8 cellular contexts compared by ENCODE assay signal in genomic region chr15:38455096-38455495, GRCh38. TPM values are rescaled to one million over a fixed set of nuclear protein-coding genes. Genes with fewer than 3 reads are reported as not detected.
DNase-seq lines count a peak whose midpoint lies in the region; ATAC-seq, FAIRE-seq and TF ChIP-seq lines count a peak whose summit lies in the region.

No MANE protein-coding gene starts in this region.

- peak overlapping the region; percentile 90 for H3K4ac ChIP-seq in trophoblast cell (ENCODE audit: low read depth, low read length)

- no peak overlapping the region for H4K91ac ChIP-seq in trophoblast cell (ENCODE audit: low read depth, low read length)

- no peaks in the 10 kb centered on the region for H3K9me1 ChIP-seq in endothelial cell of umbilical vein (replicated peaks; ENCODE audit: control insufficient read depth, extremely low read depth, insufficient read depth, low read length)

- H3K79me1 ChIP-seq in trophoblast cell (ENCODE audit: low read length), result peaks cover 4% of the 10 kb centered on the region

- no peak overlapping the region for H3K14ac ChIP-seq in trophoblast cell (ENCODE audit: low read length)

- no peak overlapping the region for H2BK120ac ChIP-seq in trophoblast cell (ENCODE audit: insufficient read depth, low read length, poor library complexity)

- H3K36me3 ChIP-seq in OCI-LY3 (replicated peaks; ENCODE audit: low read depth, low read length) (peaks cover 23% of the 10 kb centered on the region), endothelial cell of umbilical vein (ENCODE audit: control insufficient read depth in 2 of 2, extremely low read depth in 1 of 2, insufficient read depth in 2 of 2, low read length in 2 of 2) (no peaks in the 10 kb centered on the region), trophoblast cell (ENCODE audit: control insufficient read depth in 1 of 2, insufficient read depth in 2 of 2, low read length in 2 of 2) (peaks cover 3% of the 10 kb centered on the region in 2 experiments)

- intact Hi-C loops in endothelial cell of umbilical vein (cut with micrococcal nuclease), result no loop called here

- WGBS in trophoblast cell (ENCODE audit: extremely low coverage, insufficient coverage, insufficient read length), result no CpG with 5 or more reads among the region's 4 CpGs

- peak overlapping the region; percentile 69 for H3K27ac ChIP-seq in OCI-LY3 (ENCODE audit: low read length)
- H3K27ac ChIP-seq in endothelial cell of umbilical vein (ENCODE audit: insufficient read depth, low read depth, low read length), result no peak overlapping the region
- H3K27ac ChIP-seq in trophoblast cell (ENCODE audit: low read depth, low read length), result no peak overlapping the region

- H3K9ac ChIP-seq in OCI-LY3 (ENCODE audit: low read length) (peak overlapping the region; percentile 96), endothelial cell of umbilical vein (replicated peaks; ENCODE audit: extremely low read depth, insufficient read depth, low read length) (peak overlapping the region; percentile 91), trophoblast cell (ENCODE audit: low read length) (peak overlapping the region; percentile 79)

- TF ChIP-seq CTCF in OCI-LY3 (IDR thresholded peaks at IDR 0.05; ENCODE audit: low read depth, low read length) (no peak), endothelial cell of umbilical vein (IDR thresholded peaks at IDR 0.05; ENCODE audit: extremely low read depth in 1 of 2, insufficient read depth in 1 of 2, low read depth in 1 of 2, low read length in 2 of 2) (no peak)

- no peak for TF ChIP-seq POLR2A in endothelial cell of umbilical vein (IDR thresholded peaks at IDR 0.05; ENCODE audit: low read depth, low read length)
- TF ChIP-seq POLR2A in GM18505 (IDR thresholded peaks at IDR 0.05; ENCODE audit: borderline replicate concordance, extremely low read depth, insufficient read depth, insufficient read length), result no peak
- TF ChIP-seq POLR2A in H54 (IDR thresholded peaks at IDR 0.05; ENCODE audit: low read depth, low read length), result no peak

- DNase-seq in ELR (ENCODE audit: low read depth) (peak; percentile 36), endothelial cell of umbilical vein (ENCODE audit: low read depth, low spot score) (peak; percentile 5), trophoblast cell (no peak), NCI-H1694 (lab: John Stamatoyannopoulos, UW) (no peak), H54 (ENCODE audit: insufficient read length, low spot score) (no peak)
- DNase-seq in stimulated activated CD4-positive, alpha-beta T cell treated with anti-CD3 and anti-CD28 coated beads, Interleukin-4, amount 100 ng/mL, for 1 hour, result no peak

- dilution Hi-C loops in endothelial cell of umbilical vein (cut with MboI; ENCODE audit: extremely low pct_ligation_motif_present, low sequenced_read_pairs), result no loop called here

- no peaks in the 10 kb centered on the region for H3K27me3 ChIP-seq in OCI-LY3 (ENCODE audit: low read depth, low read length)
- peaks cover 0 to 10% of the 10 kb centered on the region in 2 experiments for H3K27me3 ChIP-seq in endothelial cell of umbilical vein (ENCODE audit: control insufficient read depth in 2 of 2, insufficient read depth in 2 of 2, low read length in 2 of 2)
- no peaks in the 10 kb centered on the region for H3K27me3 ChIP-seq in trophoblast cell (ENCODE audit: insufficient read depth, low read length)

- H2AK5ac ChIP-seq in trophoblast cell (ENCODE audit: low read length), result no peak overlapping the region

- H3K4me2 ChIP-seq in OCI-LY3 (ENCODE audit: low read length), result peak overlapping the region; percentile 93
- H3K4me2 ChIP-seq in endothelial cell of umbilical vein (ENCODE audit: insufficient read depth, low read length), result peak overlapping the region; percentile 98
- peak overlapping the region; percentile 89 for H3K4me2 ChIP-seq in trophoblast cell (ENCODE audit: low read length)

- H3K23ac ChIP-seq in trophoblast cell (ENCODE audit: low read length), result no peak overlapping the region

- CTCF ChIA-PET in endothelial cell of umbilical vein (lab: Charles Lee), result interaction anchor here (0.7 to 2.5 kb wide), 7 partner anchors 9 to 459 kb away, joined by 3 to 26 read pairs (median 8); no protein-coding TSS in a partner anchor

- ATAC-seq in GM18505 (IDR thresholded peaks at IDR 0.05; ENCODE audit: unreplicated experiment), result no peak

- no peak overlapping the region for H2BK5ac ChIP-seq in trophoblast cell (ENCODE audit: low read depth, low read length, poor library complexity)

- POLR2A ChIA-PET in endothelial cell of umbilical vein (lab: Charles Lee), result no interaction called here

- H4K8ac ChIP-seq in trophoblast cell (ENCODE audit: low read depth, low read length), result no peak overlapping the region

- no peak overlapping the region for H2BK12ac ChIP-seq in trophoblast cell (ENCODE audit: low read length)

- peaks cover 42% of the 10 kb centered on the region for H3K4me1 ChIP-seq in OCI-LY3 (ENCODE audit: low read length)
- peaks cover 9% of the 10 kb centered on the region for H3K4me1 ChIP-seq in endothelial cell of umbilical vein (ENCODE audit: control insufficient read depth, extremely low read depth, insufficient read depth, low read length)
- peaks cover 7 to 20% of the 10 kb centered on the region in 2 experiments for H3K4me1 ChIP-seq in trophoblast cell (ENCODE audit: control insufficient read depth in 1 of 2, insufficient read depth in 2 of 2, low read length in 2 of 2)

- no peak overlapping the region for H2AFZ ChIP-seq in OCI-LY3 (ENCODE audit: low read depth, low read length)
- H2AFZ ChIP-seq in endothelial cell of umbilical vein (ENCODE audit: low read depth, low read length), result no peak overlapping the region
- H2AFZ ChIP-seq in trophoblast cell (ENCODE audit: insufficient read depth, low read length, poor library complexity), result no peak overlapping the region

- H3K18ac ChIP-seq in trophoblast cell (ENCODE audit: low read length), result no peak overlapping the region

- H3K4me3 ChIP-seq in OCI-LY3 (ENCODE audit: low read length), result peak overlapping the region; percentile 93
- peak overlapping the region; percentile 54 to 96 (median 83) for H3K4me3 ChIP-seq in endothelial cell of umbilical vein (replicated peaks in 1 of 3; ENCODE audit: insufficient read depth in 1 of 3, low read depth in 1 of 3, low read length in 3 of 3)
- H3K4me3 ChIP-seq in trophoblast cell (ENCODE audit: low read depth, low read length), result no peak overlapping the region

- no peaks in the 10 kb centered on the region for H3K9me3 ChIP-seq in OCI-LY3 (ENCODE audit: insufficient read depth, low read length)
- no peaks in the 10 kb centered on the region for H3K9me3 ChIP-seq in endothelial cell of umbilical vein (replicated peaks; ENCODE audit: control insufficient read depth, insufficient read depth, low read length)
- no peaks in the 10 kb centered on the region for H3K9me3 ChIP-seq in trophoblast cell (ENCODE audit: insufficient read depth, low read depth, low read length)

- FAIRE-seq in endothelial cell of umbilical vein (lab: Jason Lieb, UNC) (peak; percentile 59), H54 (lab: Jason Lieb, UNC) (no peak)

- BruUV-seq in endothelial cell of umbilical vein (replicated peaks; lab: Mats Ljungman, UMichigan), result no TSS peak

- peaks cover 29% of the 10 kb centered on the region for H4K20me1 ChIP-seq in OCI-LY3 (ENCODE audit: insufficient read depth, low read length)
- peaks cover 2% of the 10 kb centered on the region for H4K20me1 ChIP-seq in endothelial cell of umbilical vein (replicated peaks; ENCODE audit: control insufficient read depth, extremely low read depth, insufficient read depth, low read length)

- peaks cover 62% of the 10 kb centered on the region for H3K79me2 ChIP-seq in OCI-LY3 (ENCODE audit: low read length)
- peaks cover 58% of the 10 kb centered on the region for H3K79me2 ChIP-seq in endothelial cell of umbilical vein (ENCODE audit: control insufficient read depth, insufficient read depth, low read length)
- peaks cover 18% of the 10 kb centered on the region for H3K79me2 ChIP-seq in trophoblast cell (ENCODE audit: control insufficient read depth, insufficient read depth, low read length, poor library complexity)

- no peak overlapping the region for H4K12ac ChIP-seq in trophoblast cell (ENCODE audit: low read depth, low read length)

TF ChIP-seq in endothelial cell of umbilical vein, 7 proteins besides CTCF, POLR2A, EP300 and RAD21:
- TF ChIP-seq FOS (IDR thresholded peaks at IDR 0.05; ENCODE audit: borderline replicate concordance, insufficient read depth, low read length) (no peak), JUN (IDR thresholded peaks at IDR 0.05; ENCODE audit: borderline replicate concordance, insufficient read depth, insufficient read length, low read depth) (no peak), MAX (IDR thresholded peaks at IDR 0.05; ENCODE audit: insufficient read depth, insufficient read length) (no peak), GATA2 (IDR thresholded peaks at IDR 0.05; ENCODE audit: insufficient read depth, insufficient read length, low read depth, low read length) (no peak), MYC (IDR thresholded peaks at IDR 0.05; ENCODE audit: low read depth, low read length) (no peak), EZH2 (IDR thresholded peaks at IDR 0.05; ENCODE audit: borderline replicate concordance, low read depth, low read length, severe bottlenecking) (no peak), POLR2AphosphoS5 (IDR thresholded peaks at IDR 0.05; ENCODE audit: insufficient read depth, low read depth, low read length) (no peak)

RNA-seq across cellular contexts. Expression of gene FAM98B, which starts 1.2 kb away (rescaled TPM):
- total RNA-seq in endothelial cell of umbilical vein, result 22.3 and 33.1 TPM in 2 replicates
- 2.1 and 4.2 TPM in 2 replicates for polyA plus RNA-seq in endothelial cell of umbilical vein
- polyA plus RNA-seq in endothelial cell of umbilical vein (2011; cell fraction: cytosol; rRNA removed), result 6.4 and 6.6 TPM in 2 replicates
- polyA plus RNA-seq in endothelial cell of umbilical vein (2011; cell fraction: nucleus; rRNA removed), result 3.0 and 5.0 TPM in 2 replicates
- polyA plus RNA-seq in endothelial cell of umbilical vein (2012), result 18.4 and 26.5 TPM in 2 replicates
- 5.3 and 5.4 TPM in 2 replicates for polyA minus RNA-seq in endothelial cell of umbilical vein
- polyA minus RNA-seq in endothelial cell of umbilical vein (2011; cell fraction: cytosol; rRNA and poly(A)+ RNA removed), result 2.9 TPM
- polyA minus RNA-seq in endothelial cell of umbilical vein (2011; cell fraction: nucleus; rRNA and poly(A)+ RNA removed), result 14.4 and 22.1 TPM in 2 replicates
- 31.9 and 33.2 TPM in 2 replicates for polyA plus RNA-seq in trophoblast cell (2013)

Comparison
In these comparisons a context has a peak if more than half of its experiments do, and no peak if none do; other contexts are left out.
1. DNase-seq: peak in ELR (single experiment) and endothelial cell of umbilical vein (single experiment); none in trophoblast cell (0 of 2), NCI-H1694 (single experiment), stimulated activated CD4-positive, alpha-beta T cell treated with anti-CD3 and anti-CD28 coated beads, Interleukin-4, amount 100 ng/mL, for 1 hour (single experiment) and H54 (single experiment).
2. Peak in every context shown above with its lines, with median percentiles within 50 percentile points of each other: H3K4me2 ChIP-seq and H3K9ac ChIP-seq.